In the genomic region with DNA sequence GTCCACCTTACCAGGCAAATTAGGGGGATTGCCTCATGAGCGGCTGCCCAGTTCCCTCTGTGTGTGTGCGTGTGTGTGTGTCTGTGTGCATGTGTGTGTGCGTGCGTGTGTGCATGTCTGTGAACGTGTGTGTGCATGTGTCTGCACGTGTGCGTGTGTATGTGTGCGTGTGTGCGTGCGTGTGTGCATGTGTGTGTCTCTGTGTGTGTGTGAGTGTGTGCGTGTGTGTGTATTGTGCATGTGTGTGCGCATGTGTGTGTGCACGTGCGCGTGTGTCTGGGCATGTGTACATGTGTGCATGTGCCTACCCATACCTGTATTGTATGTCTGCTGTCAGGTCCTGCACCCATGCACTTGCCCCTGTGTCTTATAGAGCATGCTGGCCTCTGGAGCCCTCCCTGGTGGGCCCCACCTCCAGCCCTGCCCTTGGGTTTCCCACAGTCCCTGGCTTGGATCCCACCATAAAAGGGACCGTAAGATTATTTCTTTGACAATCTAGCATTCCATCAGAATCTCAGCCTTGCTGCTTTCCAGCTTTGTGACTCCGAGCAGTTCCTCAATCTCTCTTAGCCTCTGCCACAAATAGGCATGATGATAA, we compare ENCODE assay signal across 25 cellular contexts. TPM values are rescaled to one million over a fixed set of nuclear protein-coding genes. Genes with fewer than 3 reads are reported as not detected.
"Had no signal": no experiment of that assay in that cellular context is flagged by ENCODE, and none has a peak within 500 bp of the region (broad histone marks: within the 10 kb centered on the region; RNA-seq: fewer than 3 reads in every experiment).

No MANE protein-coding gene starts in this region.

- H3K27ac ChIP-seq: colonic mucosa, foreskin keratinocyte, pancreas, psoas muscle, spleen, testis, tibial nerve had no signal

- H3K4me1 ChIP-seq: colonic mucosa, foreskin keratinocyte, pancreas, psoas muscle, spleen, testis, tibial nerve had no signal

- H3K4me3 ChIP-seq: colonic mucosa, pancreas, psoas muscle, spleen, testis, tibial nerve had no signal

- FAIRE-seq: endothelial cell of umbilical vein, pancreas had no signal

- H3K36me3 Mint-ChIP-seq: stimulated activated memory B cell treated with anti-CD40 and anti-IgM and Interleukin-4, amounts not matched to agents 10 μg/mL and 1 μg/mL and 100 μg/mL, for 72 hours had no signal

- H3K27ac Mint-ChIP-seq: endodermal cell; naive thymus-derived CD4-positive, alpha-beta T cell; nephron progenitor cell; stimulated activated memory B cell treated with anti-CD40 and anti-IgM and Interleukin-4, amounts not matched to agents 10 μg/mL and 1 μg/mL and 100 μg/mL, for 72 hours; stimulated activated naive CD8-positive, alpha-beta T cell treated with anti-CD3 and anti-CD28 coated beads, Interleukin-15, Interleukin-2, amounts not matched to agents 100 ng/mL and 50 ng/mL, for 24 hours had no signal

- H3K4me3 Mint-ChIP-seq: endodermal cell; naive thymus-derived CD4-positive, alpha-beta T cell; nephron progenitor cell; stimulated activated memory B cell treated with anti-CD40 and anti-IgM and Interleukin-4, amounts not matched to agents 10 μg/mL and 1 μg/mL and 100 μg/mL, for 72 hours; stimulated activated naive CD8-positive, alpha-beta T cell treated with anti-CD3 and anti-CD28 coated beads, Interleukin-15, Interleukin-2, amounts not matched to agents 100 ng/mL and 50 ng/mL, for 24 hours had no signal

- H3K9me3 Mint-ChIP-seq: endodermal cell; nephron progenitor cell; stimulated activated memory B cell treated with anti-CD40 and anti-IgM and Interleukin-4, amounts not matched to agents 10 μg/mL and 1 μg/mL and 100 μg/mL, for 72 hours; stimulated activated naive CD8-positive, alpha-beta T cell treated with anti-CD3 and anti-CD28 coated beads, Interleukin-15, Interleukin-2, amounts not matched to agents 100 ng/mL and 50 ng/mL, for 24 hours had no signal

- H3K27me3 ChIP-seq: colonic mucosa, pancreas, testis had no signal

- H3K36me3 ChIP-seq: colonic mucosa, pancreas, spleen, tibial nerve had no signal

- DNase-seq: cerebellar nuclear complex; colonic mucosa; dermis blood vessel endothelial cell; effector CD4-positive, alpha-beta T cell; endodermal cell; erythroblast; foreskin keratinocyte; hippocampal formation; naive thymus-derived CD4-positive, alpha-beta T cell; nephron progenitor cell; retina; spleen; stimulated activated CD4-positive, alpha-beta T cell treated with anti-CD3 and anti-CD28 coated beads, Interleukin-15, amount 100 ng/mL, for 24 hours; stimulated activated CD4-positive, alpha-beta T cell treated with anti-CD3 and anti-CD28 coated beads, Interleukin-1b, Interleukin-23, amount 100 ng/mL, for 48 hours; stimulated activated CD4-positive, alpha-beta T cell treated with anti-CD3 and anti-CD28 coated beads, Interleukin-4, amount 100 ng/mL, for 24 hours; testis had no signal

- H3K4me1 Mint-ChIP-seq: endodermal cell; naive thymus-derived CD4-positive, alpha-beta T cell; nephron progenitor cell; stimulated activated memory B cell treated with anti-CD40 and anti-IgM and Interleukin-4, amounts not matched to agents 10 μg/mL and 1 μg/mL and 100 μg/mL, for 72 hours had no signal

- H3K9me3 ChIP-seq: colonic mucosa, pancreas, psoas muscle, spleen, testis, tibial nerve had no signal

- ATAC-seq: foreskin keratinocyte; naive thymus-derived CD4-positive, alpha-beta T cell; pancreas; psoas muscle; sciatic nerve; stimulated activated memory B cell treated with anti-CD40 and anti-IgM and Interleukin-4, amounts not matched to agents 10 μg/mL and 1 μg/mL and 100 μg/mL, for 72 hours had no signal

RNA-seq across cellular contexts. Expression of a gene that starts 9.3 kb away (rescaled TPM):
- total RNA-seq: endothelial cell of umbilical vein, foreskin keratinocyte, mesenteric fat pad had no signal
- polyA plus RNA-seq: endothelial cell of umbilical vein; foreskin keratinocyte; liver; naive thymus-derived CD4-positive, alpha-beta T cell had no signal
